8 cellular contexts compared by ENCODE assay signal in the genomic region with DNA sequence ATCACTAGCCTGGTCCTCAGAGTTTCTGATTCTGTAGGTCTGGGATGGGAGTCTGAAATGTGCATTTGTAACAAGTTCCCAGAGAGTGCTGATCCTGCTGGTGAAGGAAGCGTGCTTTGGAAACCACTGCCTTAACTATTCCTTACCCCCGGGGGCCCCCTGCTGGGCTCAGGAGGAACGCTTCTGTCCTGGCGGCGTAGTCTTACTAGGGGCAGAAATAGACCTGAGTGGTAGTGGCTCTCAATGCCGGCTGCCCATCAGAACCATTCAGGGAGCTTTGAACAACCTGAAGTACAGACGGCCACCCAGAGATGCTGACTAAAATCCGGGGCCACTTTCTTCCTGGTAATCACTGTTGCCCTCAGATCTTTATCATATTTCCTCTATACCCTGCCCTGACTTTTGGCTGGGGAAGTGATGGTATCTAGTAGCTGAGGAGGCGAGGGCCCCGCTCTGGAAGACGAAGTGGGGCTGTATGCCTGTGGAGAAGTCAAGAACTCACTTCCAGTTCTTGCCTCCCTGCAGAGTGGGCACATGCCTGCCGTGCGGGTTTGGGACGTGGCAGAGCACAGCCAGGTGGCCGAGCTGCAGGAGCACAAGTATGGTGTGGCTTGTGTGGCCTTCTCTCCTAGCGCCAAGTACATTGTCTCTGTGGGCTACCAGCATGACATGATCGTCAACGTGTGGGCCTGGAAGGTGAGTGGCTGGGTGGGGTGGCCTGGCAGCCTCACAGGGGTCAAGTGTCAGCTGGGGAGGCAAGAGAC. TPM values are rescaled to one million over a fixed set of nuclear protein-coding genes. Genes with fewer than 3 reads are reported as not detected.
DNase-seq lines count a peak whose midpoint lies in the region; ATAC-seq lines count a peak whose summit lies in the region.

No MANE protein-coding gene starts in this region.

- no peak overlapping the region for H3K4me3 Mint-ChIP-seq in naive thymus-derived CD8-positive, alpha-beta T cell
- no peak overlapping the region for H3K4me3 Mint-ChIP-seq in stimulated activated naive B cell treated with anti-CD40 and anti-IgM and Interleukin-4, amounts not matched to agents 10 μg/mL and 1 μg/mL and 100 μg/mL, for 72 hours

- H3K4me1 Mint-ChIP-seq in naive thymus-derived CD8-positive, alpha-beta T cell, result peaks cover 9 to 21% (median 20%) of the 10 kb centered on the region in 4 donors
- peaks cover 12 to 29% of the 10 kb centered on the region in 2 donors for H3K4me1 Mint-ChIP-seq in stimulated activated naive B cell treated with anti-CD40 and anti-IgM and Interleukin-4, amounts not matched to agents 10 μg/mL and 1 μg/mL and 100 μg/mL, for 72 hours

- ATAC-seq in esophagus mucosa (peak; percentile 72), HG03520 (IDR thresholded peaks at IDR 0.05; ENCODE audit: unreplicated experiment) (no peak)
- peak; percentile 90 to 98 for ATAC-seq in naive thymus-derived CD8-positive, alpha-beta T cell
- peak; percentile 88 to 89 for ATAC-seq in stimulated activated naive B cell treated with anti-CD40 and anti-IgM and Interleukin-4, amounts not matched to agents 10 μg/mL and 1 μg/mL and 100 μg/mL, for 72 hours (replicated peaks)

- peak overlapping the region in 2 of 10 donors; percentile 48 to 57 for H3K27ac Mint-ChIP-seq in naive thymus-derived CD8-positive, alpha-beta T cell
- H3K27ac Mint-ChIP-seq in stimulated activated naive B cell treated with anti-CD40 and anti-IgM and Interleukin-4, amounts not matched to agents 10 μg/mL and 1 μg/mL and 100 μg/mL, for 72 hours, result no peak overlapping the region

- no peaks in the 10 kb centered on the region for H3K9me3 Mint-ChIP-seq in naive thymus-derived CD8-positive, alpha-beta T cell
- H3K9me3 Mint-ChIP-seq in stimulated activated naive B cell treated with anti-CD40 and anti-IgM and Interleukin-4, amounts not matched to agents 10 μg/mL and 1 μg/mL and 100 μg/mL, for 72 hours, result no peaks in the 10 kb centered on the region

- no peaks in the 10 kb centered on the region for H3K27me3 Mint-ChIP-seq in naive thymus-derived CD8-positive, alpha-beta T cell
- H3K27me3 Mint-ChIP-seq in stimulated activated naive B cell treated with anti-CD40 and anti-IgM and Interleukin-4, amounts not matched to agents 10 μg/mL and 1 μg/mL and 100 μg/mL, for 72 hours, result no peaks in the 10 kb centered on the region

- H3K36me3 Mint-ChIP-seq in naive thymus-derived CD8-positive, alpha-beta T cell, result peaks cover 3 to 30% (median 5%) of the 10 kb centered on the region in 3 donors
- peaks cover 29 to 47% of the 10 kb centered on the region in 2 donors for H3K36me3 Mint-ChIP-seq in stimulated activated naive B cell treated with anti-CD40 and anti-IgM and Interleukin-4, amounts not matched to agents 10 μg/mL and 1 μg/mL and 100 μg/mL, for 72 hours

- POLR2A ChIA-PET in naive thymus-derived CD8-positive, alpha-beta T cell (lab: Charles Lee), result interaction anchor here (1.3 to 4.5 kb wide), 5 partner anchors 15 to 254 kb away, joined by 3 to 37 read pairs (median 4); a partner anchor contains a TSS

- DNase-seq in DMS 273 (lab: John Stamatoyannopoulos, UW; ENCODE audit: unreplicated experiment) (peak; percentile 88), HS-27A (ENCODE audit: low read depth) (peak; percentile 53), OCI-M2 (lab: John Stamatoyannopoulos, UW; ENCODE audit: unreplicated experiment) (peak; percentile 19), activated T-cell treated with anti-CD3 and anti-CD28 coated beads for 4 hours (peak; percentile 76)
- DNase-seq in naive thymus-derived CD8-positive, alpha-beta T cell, result peak; percentile 61 to 86 (median 72)
- DNase-seq in stimulated activated naive B cell treated with anti-CD40 and anti-IgM and Interleukin-4, amounts not matched to agents 10 μg/mL and 1 μg/mL and 100 μg/mL, for 72 hours, result peak; percentile 61

RNA-seq across cellular contexts. Expression of a gene that starts 16.3 kb away (rescaled TPM):
- 35.4 TPM for total RNA-seq in esophagus mucosa
- total RNA-seq in naive thymus-derived CD8-positive, alpha-beta T cell, result 10 to 100 TPM; 60.2 to 81.4 TPM
- 10 to 100 TPM; 19.1 to 22.6 (median 20.8) TPM for polyA plus RNA-seq in naive thymus-derived CD8-positive, alpha-beta T cell

RNA-seq across cellular contexts. Expression of a gene that starts 27.0 kb away (rescaled TPM):
- total RNA-seq in esophagus mucosa, result 23.6 TPM
- total RNA-seq in naive thymus-derived CD8-positive, alpha-beta T cell, result 10 to 100 TPM; 40.1 to 64.9 TPM
- 1 to 10 TPM in 2 of 3 donors, under 1 TPM in 1; 0.82 to 2.9 (median 1.1) TPM for polyA plus RNA-seq in naive thymus-derived CD8-positive, alpha-beta T cell

RNA-seq across cellular contexts. Expression of a gene that starts 37.3 kb away (rescaled TPM):
- total RNA-seq in esophagus mucosa, result 26.1 TPM
- 10 to 100 TPM; 36.0 to 39.8 TPM for total RNA-seq in naive thymus-derived CD8-positive, alpha-beta T cell
- polyA plus RNA-seq in naive thymus-derived CD8-positive, alpha-beta T cell, result 1 to 10 TPM; 1.5 to 4.0 (median 2.4) TPM

Comparison
In these comparisons a context has a peak if more than half of its experiments do, and no peak if none do; other contexts are left out.
1. DNase-seq: peak in every context shown above with its lines; median percentile 88 in DMS 273; 76 in activated T-cell treated with anti-CD3 and anti-CD28 coated beads for 4 hours; 72 in naive thymus-derived CD8-positive, alpha-beta T cell; 61 in stimulated activated naive B cell treated with anti-CD40 and anti-IgM and Interleukin-4, amounts not matched to agents 10 μg/mL and 1 μg/mL and 100 μg/mL, for 72 hours; 53 in HS-27A; 19 in OCI-M2.